Comparison of ENCODE assay signal across 6 cellular contexts in genomic region chr5:4158750-4159447, GRCh38.
"Had no signal": no experiment of that assay in that cellular context is flagged by ENCODE, and none has a peak within 500 bp of the region (broad histone marks: within the 10 kb centered on the region; RNA-seq: fewer than 3 reads in every experiment).

No MANE protein-coding gene starts in this region.

- H3K4me3 Mint-ChIP-seq: IgD-negative memory B cell had no signal

- H3K27ac ChIP-seq: HL-60 had no signal

- H3K27me3 Mint-ChIP-seq: IgD-negative memory B cell had no signal

- H3K36me3 Mint-ChIP-seq: IgD-negative memory B cell had no signal

- H3K27ac Mint-ChIP-seq: IgD-negative memory B cell had no signal

- H3K4me3 ChIP-seq: K562 had no signal

- DNase-seq: IMR-90, KBM-7 had no signal

- H3K4me1 Mint-ChIP-seq: IgD-negative memory B cell had no signal

- ATAC-seq: HepG2, K562 had no signal
